In genomic region chr18:24208270-24209035, GRCh38 we compare ENCODE assay signal across 23 cellular contexts.
DNase-seq lines count a peak whose midpoint lies in the region; ATAC-seq and TF ChIP-seq lines count a peak whose summit lies in the region.
"Had no signal": no experiment of that assay in that cellular context is flagged by ENCODE, and none has a peak within 500 bp of the region (broad histone marks: within the 10 kb centered on the region; RNA-seq: fewer than 3 reads in every experiment).

No MANE protein-coding gene starts in this region.

- intact Hi-C loops in mammary epithelial cell (cut with micrococcal nuclease) (no loop called here), breast epithelium (cut with DNase I; ENCODE audit: low total_unique reads) (no loop called here), left cardiac atrium (cut with DNase I) (no loop called here)

- H3K4me1 ChIP-seq in mammary epithelial cell (ENCODE audit: insufficient read depth, low read length) = peaks cover 35% of the 10 kb centered on the region
- H3K4me1 ChIP-seq in breast epithelium = no peaks in the 10 kb centered on the region
- H3K4me1 ChIP-seq: BLaER1, thyroid gland had no signal

- H4K20me1 ChIP-seq in mammary epithelial cell (ENCODE audit: insufficient read depth, low read length) = no peaks in the 10 kb centered on the region
- H4K20me1 ChIP-seq: BLaER1 had no signal

- H3K27ac ChIP-seq in mammary epithelial cell (ENCODE audit: insufficient read depth, low read depth, low read length) (peak overlapping the region; percentile 59), breast epithelium (no peak overlapping the region), angular gyrus (ENCODE audit: low read depth, low read length) (peak overlapping the region; percentile 83)
- H3K27ac ChIP-seq: BLaER1, cardiac muscle cell, KMS-11, thyroid gland, VCaP had no signal

- in situ Hi-C loops in mammary epithelial cell (cut with MboI; ENCODE audit: low sequenced_read_pairs in 2 of 2) = no loop called here

- H3K9me3 ChIP-seq in mammary epithelial cell (replicated peaks; ENCODE audit: insufficient read depth, low read length) (no peaks in the 10 kb centered on the region), breast epithelium (no peaks in the 10 kb centered on the region)
- H3K9me3 ChIP-seq: BLaER1, thyroid gland had no signal

- H3K4me3 ChIP-seq in mammary epithelial cell (replicated peaks in 1 of 3; ENCODE audit: insufficient read depth in 1 of 3, low read depth in 2 of 3, low read length in 3 of 3) (no peak overlapping the region), breast epithelium (no peak overlapping the region)
- H3K4me3 ChIP-seq: BLaER1, cardiac muscle cell, thyroid gland had no signal

- TF ChIP-seq CTCF in mammary epithelial cell (conservative IDR thresholded peaks at IDR 0.05 in 1 of 2, IDR thresholded peaks at IDR 0.05 in 1 of 2; ENCODE audit: extremely low read depth in 1 of 2, insufficient read depth in 1 of 2, low read depth in 1 of 2, low read length in 2 of 2) = no peak
- TF ChIP-seq CTCF in breast epithelium (IDR thresholded peaks at IDR 0.05) = no peak

- DNase-seq in mammary epithelial cell (peak; percentile 58), breast epithelium (ENCODE audit: low spot score in 2 of 2) (no peak), iris pigment epithelial cell (ENCODE audit: low read depth) (peak; percentile 51), left cardiac atrium (no peak), ureter (ENCODE audit: low spot score) (no peak), DMS 273 treated with DMSO at 0.1 percent for 48 hours (lab: John Stamatoyannopoulos, UW) (no peak)
- DNase-seq: activated CD4-positive, alpha-beta memory T cell treated with anti-CD3 and anti-CD28 coated beads, Interleukin-2, amount 10 ng/mL, durations not matched to agents 7 days and 5 days; activated T-cell treated with anti-CD3 and anti-CD28 coated beads, Interleukin-2, amount 50 U/mL, for 24 hours; effector CD4-positive, alpha-beta T cell; GOT3; islet precursor cell; NCI-H1092 treated with DMSO at 0.1 percent for 48 hours; NCI-H524 treated with DMSO at 0.1 percent for 48 hours; nephron progenitor cell; Right ventricle myocardium superior; stimulated activated CD8-positive, alpha-beta memory T cell treated with anti-CD3 and anti-CD28 coated beads, Interleukin-4, amount 100 ng/mL, for 48 hours; thyroid gland had no signal

- no peaks in the 10 kb centered on the region for H3K36me3 ChIP-seq in mammary epithelial cell (ENCODE audit: insufficient read depth, low read length)
- H3K36me3 ChIP-seq in breast epithelium = no peaks in the 10 kb centered on the region
- H3K36me3 ChIP-seq: BLaER1, cardiac muscle cell, thyroid gland had no signal

- H3K9ac ChIP-seq in mammary epithelial cell (ENCODE audit: insufficient read depth, low read length) = no peak overlapping the region
- H3K9ac ChIP-seq: BLaER1, KMS-11 had no signal

- no TSS peak for BruUV-seq in mammary epithelial cell (replicated peaks; lab: Mats Ljungman, UMichigan)

- no peak for TF ChIP-seq POLR2A in breast epithelium (IDR thresholded peaks at IDR 0.05)

- peaks cover 12% of the 10 kb centered on the region for H3K79me2 ChIP-seq in mammary epithelial cell (ENCODE audit: insufficient read depth, low read length)

- H3K27me3 ChIP-seq in mammary epithelial cell (ENCODE audit: insufficient read depth, low read length) = no peaks in the 10 kb centered on the region
- H3K27me3 ChIP-seq in breast epithelium = no peaks in the 10 kb centered on the region
- H3K27me3 ChIP-seq: BLaER1, cardiac muscle cell, thyroid gland had no signal

- dilution Hi-C loops in mammary epithelial cell (cut with HindIII; ENCODE audit: low sequenced_read_pairs) = no loop called here

- CTCF ChIA-PET in mammary epithelial cell (lab: Charles Lee; ENCODE audit: low non-redundant PET) = no interaction called here

- peak overlapping the region; percentile 54 for H3K4me2 ChIP-seq in mammary epithelial cell (ENCODE audit: insufficient read depth, low read depth, low read length)
- H3K4me2 ChIP-seq: BLaER1, KMS-11 had no signal

- WGBS in mammary epithelial cell (ENCODE audit: low coverage, missing lambda C conversion rate) = 0% methylated on average over 2 of the region's 2 CpGs

- H2AFZ ChIP-seq in mammary epithelial cell (ENCODE audit: low read depth, low read length) = no peak overlapping the region

- ATAC-seq in GM21381 (IDR thresholded peaks at IDR 0.05; ENCODE audit: unreplicated experiment) (no peak), left cardiac atrium (no peak)

Comparison
In these comparisons a context has a peak if more than half of its experiments do, and no peak if none do; other contexts are left out.
1. DNase-seq: peak in mammary epithelial cell (single experiment) and iris pigment epithelial cell (single experiment); none in breast epithelium (0 of 2), left cardiac atrium (single experiment), ureter (single experiment) and DMS 273 treated with DMSO at 0.1 percent for 48 hours (single experiment).
2. H3K27ac ChIP-seq: peak in mammary epithelial cell (single experiment) and angular gyrus (single experiment); none in breast epithelium (0 of 2).